15 cellular contexts compared by ENCODE assay signal in the genomic region with DNA sequence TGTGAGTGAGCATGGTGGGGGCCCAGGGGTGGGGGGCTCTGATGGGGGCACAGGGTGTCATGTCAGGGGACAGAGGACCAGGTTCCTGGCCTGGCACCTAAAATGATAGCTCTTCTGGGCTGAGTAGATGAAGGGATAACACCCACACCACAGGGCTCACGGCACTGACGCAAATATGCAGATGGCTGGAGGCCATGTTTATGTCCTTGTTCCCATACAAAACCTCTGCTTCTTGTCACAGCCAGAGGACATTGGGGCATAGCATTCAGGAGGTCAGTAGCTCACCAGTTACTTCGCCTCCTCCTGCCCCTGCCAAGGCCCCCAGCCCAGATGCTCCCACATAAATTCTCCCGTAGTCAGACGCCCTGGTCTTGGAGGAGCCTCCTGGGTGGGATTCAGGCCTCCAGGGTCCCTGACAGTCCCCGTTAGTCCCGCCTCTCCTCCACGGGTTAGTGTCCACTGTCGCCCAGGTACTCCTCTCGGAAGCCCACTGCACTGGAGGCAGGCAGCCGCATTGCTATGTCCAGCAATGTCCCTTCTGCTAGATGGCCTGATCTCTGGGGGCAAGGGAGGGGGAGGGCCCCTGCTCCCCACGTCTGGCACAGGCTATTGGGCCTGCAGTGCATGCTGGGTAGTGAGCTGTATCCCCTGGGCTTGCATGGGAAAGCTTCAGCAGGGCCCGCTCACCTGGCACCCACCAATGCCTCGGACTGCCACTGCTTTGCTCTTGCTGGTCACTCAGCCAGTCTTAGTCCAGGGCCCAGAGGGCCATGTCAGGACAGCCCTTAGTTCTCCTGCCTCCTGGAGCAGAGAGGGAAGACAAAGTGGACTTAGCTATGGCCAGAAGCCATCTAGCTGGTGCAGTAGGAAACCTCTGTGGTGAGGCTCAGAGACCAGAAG.
DNase-seq lines count a peak whose midpoint lies in the region; ATAC-seq and TF ChIP-seq lines count a peak whose summit lies in the region.
"Had no signal": no experiment of that assay in that cellular context is flagged by ENCODE, and none has a peak within 500 bp of the region (broad histone marks: within the 10 kb centered on the region; RNA-seq: fewer than 3 reads in every experiment).

No MANE protein-coding gene starts in this region.

- peaks cover 0 to 12% (median 2%) of the 10 kb centered on the region in 4 donors for H3K9me3 ChIP-seq in esophagus muscularis mucosa

- no peak for ATAC-seq in HG02870 (IDR thresholded peaks at IDR 0.05; ENCODE audit: unreplicated experiment)

- in situ Hi-C loops in GM13976 (cut with MboI; ENCODE audit: low sequenced_read_pairs, unreplicated experiment), result no loop called here

- H3K27me3 ChIP-seq in esophagus muscularis mucosa, result peaks cover 0 to 15% (median 0%) of the 10 kb centered on the region in 4 donors

- intact Hi-C loops in esophagus muscularis mucosa (cut with DNase I), result no loop called here
- intact Hi-C loops in posterior vena cava (cut with DNase I), result no loop called here

- no peak overlapping the region for H3K27ac ChIP-seq in esophagus muscularis mucosa (replicated peaks in 1 of 4)

- WGBS in esophagus muscularis mucosa, result 69% methylated on average over 14 of the region's 14 CpGs

- TF ChIP-seq POLR2A in esophagus muscularis mucosa (IDR thresholded peaks at IDR 0.05; ENCODE audit: low read depth), result no peak

- H3K27ac Mint-ChIP-seq in HFFc6, result no peak overlapping the region

- TF ChIP-seq EP300 in esophagus muscularis mucosa (IDR thresholded peaks at IDR 0.05), result no peak

- no peaks in the 10 kb centered on the region for H3K4me1 ChIP-seq in esophagus muscularis mucosa

- peaks cover 11% of the 10 kb centered on the region for H3K27me3 Mint-ChIP-seq in HFFc6 (ENCODE audit: insufficient read depth)

- H3K4me3 ChIP-seq in esophagus muscularis mucosa, result no peak overlapping the region

- H3K9me3 Mint-ChIP-seq in HFFc6, result peaks cover 13% of the 10 kb centered on the region

- no peaks in the 10 kb centered on the region for H3K4me1 Mint-ChIP-seq in HFFc6 (ENCODE audit: low read depth)

- no peaks in the 10 kb centered on the region for H3K36me3 Mint-ChIP-seq in HFFc6 (ENCODE audit: low read depth)

- H3K4me3 Mint-ChIP-seq in HFFc6, result no peak overlapping the region

- DNase-seq in D341Med (ENCODE audit: low spot score) (peak; percentile 17), GM13976 (ENCODE audit: low spot score) (peak; percentile 8), esophagus muscularis mucosa (ENCODE audit: extremely low spot score) (peak; percentile 91), posterior vena cava (ENCODE audit: low spot score) (peak; percentile 71), dermis blood vessel endothelial cell (no peak), HFFc6 (no peak)
- DNase-seq: C1 segment of cervical spinal cord, DMS79 treated with DMSO at 0.1 percent for 48 hours, GOT3, KG1, NCI-H1417 treated with DMSO at 0.1 percent for 48 hours, NCI-H187 treated with DMSO at 0.1 percent for 48 hours, NCI-H2227 treated with DMSO at 0.1 percent for 48 hours, NCI-H510A treated with DMSO at 0.1 percent for 48 hours had no signal

- H3K36me3 ChIP-seq in esophagus muscularis mucosa, result no peaks in the 10 kb centered on the region

- TF ChIP-seq CTCF in GM13976 (IDR thresholded peaks at IDR 0.05; ENCODE audit: borderline replicate concordance, control extremely low read depth, extremely low read depth, insufficient read depth, missing control alignments) (no peak), esophagus muscularis mucosa (IDR thresholded peaks at IDR 0.05) (no peak), HFFc6 (IDR thresholded peaks at IDR 0.05) (no peak)

Comparison
In these comparisons a context has a peak if more than half of its experiments do, and no peak if none do; other contexts are left out.
1. DNase-seq: peak in D341Med (single experiment), GM13976 (single experiment), esophagus muscularis mucosa (single experiment) and posterior vena cava (single experiment); none in dermis blood vessel endothelial cell (single experiment) and HFFc6 (single experiment).